In genomic region chr2:157784169-157784822, GRCh38 we compare ENCODE assay signal across 8 cellular contexts.
A peak's percentile ranks its signal among the peaks of the same experiment; 100 is the strongest.
DNase-seq lines count a peak whose midpoint lies in the region; ATAC-seq, FAIRE-seq and TF ChIP-seq lines count a peak whose summit lies in the region.

No MANE protein-coding gene starts in this region.

- FAIRE-seq in bronchial epithelial cell (lab: Jason Lieb, UNC): peak; percentile 23

- H3K27ac ChIP-seq in A673 (ENCODE audit: low read depth, low read length, poor library complexity, severe bottlenecking): peak overlapping the region; percentile 5
- H3K27ac ChIP-seq in lower lobe of right lung: peak overlapping the region; percentile 12

- CTCF ChIA-PET in A673 (lab: Charles Lee): no interaction called here

- H3K4me1 ChIP-seq in A673 (ENCODE audit: insufficient read depth, low read length, poor library complexity, severe bottlenecking) (peaks cover 42% of the 10 kb centered on the region), lower lobe of right lung (peaks cover 56% of the 10 kb centered on the region)

- DNase-seq in A673 (ENCODE audit: low spot score): peak; percentile 68
- DNase-seq in LNCaP clone FGC (ENCODE audit: low read depth): peak; percentile 50
- DNase-seq in bronchial epithelial cell (ENCODE audit: low read depth): peak; percentile 91
- DNase-seq in lower lobe of right lung: peak; percentile 57
- no peak for DNase-seq in ecto neural progenitor cell (ENCODE audit: low spot score)
- DNase-seq in mesenteric fat pad (ENCODE audit: low spot score): no peak

- intact Hi-C loops in A673 (cut with micrococcal nuclease; ENCODE audit: unreplicated experiment): loop anchor here (2.0 kb wide), 1 partner anchor 55 kb away; no protein-coding TSS in a partner anchor
- intact Hi-C loops in lower lobe of right lung (cut with DNase I): loop anchor here (10.0 kb wide), 1 partner anchor 91 kb away; the partner anchor contains the start of gene ACVR1

- ATAC-seq in lower lobe of right lung (peak; percentile 70 to 87), HG03457 (IDR thresholded peaks at IDR 0.05; ENCODE audit: unreplicated experiment) (no peak), HG02763 (IDR thresholded peaks at IDR 0.05; ENCODE audit: unreplicated experiment) (no peak)

- POLR2A ChIA-PET in A673 (lab: Charles Lee; ENCODE audit: low non-redundant PET): no interaction called here

- no peaks in the 10 kb centered on the region for H3K9me3 ChIP-seq in A673 (ENCODE audit: low read depth, low read length, poor library complexity, severe bottlenecking)
- H3K9me3 ChIP-seq in lower lobe of right lung: no peaks in the 10 kb centered on the region

- H3K27me3 ChIP-seq in A673 (replicated peaks; ENCODE audit: insufficient read depth, low read depth, low read length, poor library complexity): no peaks in the 10 kb centered on the region
- H3K27me3 ChIP-seq in bronchial epithelial cell (ENCODE audit: control insufficient read depth, insufficient read depth, low read length): no peaks in the 10 kb centered on the region
- no peaks in the 10 kb centered on the region for H3K27me3 ChIP-seq in lower lobe of right lung (ENCODE audit: low read depth)

- no TSS peak for BruUV-seq in A673 (replicated peaks; lab: Mats Ljungman, UMichigan)

- H3K4me3 ChIP-seq in A673 (ENCODE audit: low read depth, low read length, poor library complexity, severe bottlenecking) (peak overlapping the region; percentile 1), LNCaP clone FGC (ENCODE audit: low read depth, low read length) (peak overlapping the region; percentile 26), bronchial epithelial cell (ENCODE audit: low read depth, low read length) (peak overlapping the region; percentile 14), lower lobe of right lung (no peak overlapping the region)

- H3K36me3 ChIP-seq in A673 (ENCODE audit: insufficient read depth, low read length, poor library complexity, severe bottlenecking) (no peaks in the 10 kb centered on the region), bronchial epithelial cell (ENCODE audit: control insufficient read depth, insufficient read depth, low read length) (peaks cover 3% of the 10 kb centered on the region), lower lobe of right lung (peaks cover 11% of the 10 kb centered on the region)

- TF ChIP-seq CTCF in A673 (conservative IDR thresholded peaks at IDR 0.05; ENCODE audit: low read depth, low read length) (no peak), LNCaP clone FGC (IDR thresholded peaks at IDR 0.05; ENCODE audit: control insufficient read depth, extremely low read depth, insufficient read depth) (no peak), bronchial epithelial cell (IDR thresholded peaks at IDR 0.05; ENCODE audit: insufficient read depth, low read length, severe bottlenecking) (no peak), lower lobe of right lung (IDR thresholded peaks at IDR 0.05) (no peak)

Comparison
In these comparisons a context has a peak if more than half of its experiments do, and no peak if none do; other contexts are left out.
1. DNase-seq: peak in A673 (single experiment), LNCaP clone FGC (single experiment), bronchial epithelial cell (single experiment) and lower lobe of right lung (single experiment); none in ecto neural progenitor cell (single experiment) and mesenteric fat pad (single experiment).
2. ATAC-seq: peak in lower lobe of right lung (2 of 2); none in HG03457 (single experiment) and HG02763 (single experiment).